In the genomic region with DNA sequence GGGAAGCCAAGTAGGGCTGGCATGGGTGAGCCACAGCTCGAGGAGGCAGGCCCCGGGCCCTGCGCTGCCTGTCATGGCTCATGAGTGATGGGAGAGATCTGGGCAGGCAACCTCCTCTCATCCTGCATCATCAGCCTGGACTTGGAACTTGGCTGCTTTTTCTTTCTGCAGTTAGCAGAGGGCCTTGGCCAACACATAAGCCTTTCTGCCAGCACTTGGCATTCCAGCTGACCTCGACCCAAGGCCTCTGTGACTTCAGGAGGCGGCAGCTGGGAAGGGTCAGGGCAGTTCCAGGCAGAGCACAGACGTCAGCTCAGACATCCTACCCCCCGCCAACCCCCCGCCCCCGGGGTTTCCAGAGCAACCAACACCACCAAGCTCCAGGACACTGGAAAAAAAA, we compare ENCODE assay signal across 11 cellular contexts. TPM values are rescaled to one million over a fixed set of nuclear protein-coding genes. Genes with fewer than 3 reads are reported as not detected.
DNase-seq lines count a peak whose midpoint lies in the region; ATAC-seq, FAIRE-seq and TF ChIP-seq lines count a peak whose summit lies in the region.
"Had no signal": no experiment of that assay in that cellular context is flagged by ENCODE, and none has a peak within 500 bp of the region (broad histone marks: within the 10 kb centered on the region; RNA-seq: fewer than 3 reads in every experiment).

No MANE protein-coding gene starts in this region.

- H3K9me2 ChIP-seq in GM23248 (ENCODE audit: insufficient read depth) = no peaks in the 10 kb centered on the region

- no peaks in the 10 kb centered on the region for H3K9me3 Mint-ChIP-seq in chondrocyte (ENCODE audit: low read depth)
- H3K9me3 Mint-ChIP-seq: GM23338 had no signal

- H4K20me1 ChIP-seq in GM23248 (ENCODE audit: insufficient read depth) = no peaks in the 10 kb centered on the region

- no peaks in the 10 kb centered on the region for H3K36me3 Mint-ChIP-seq in chondrocyte (ENCODE audit: low read depth)

- 36 to 42% methylated on average over 5 to 9 of the region's 9 CpGs for WGBS in GM23248 (ENCODE audit: low coverage in 1 of 2, low lambda C conversion rate in 2 of 2, missing lambda C conversion rate in 2 of 2), 2 experiments
- WGBS in testis, 2 donors = 68 to 79% methylated on average over 6 to 9 of the region's 9 CpGs

- intact Hi-C loops in testis (cut with DNase I; ENCODE audit: low total_unique reads) = no loop called here

- peak overlapping the region; percentile 27 for H3K27ac Mint-ChIP-seq in chondrocyte (ENCODE audit: unreplicated experiment)
- H3K27ac Mint-ChIP-seq: GM23338 had no signal

- H3K4me1 ChIP-seq in GM23248 (ENCODE audit: insufficient read depth) = peaks cover 24% of the 10 kb centered on the region
- H3K4me1 ChIP-seq in testis = peaks cover 18% of the 10 kb centered on the region

- H3K27me3 ChIP-seq in GM23248 (replicated peaks; ENCODE audit: insufficient read depth) (no peaks in the 10 kb centered on the region), testis (no peaks in the 10 kb centered on the region)

- ATAC-seq in left lobe of liver (peak; percentile 68), HG03025 (IDR thresholded peaks at IDR 0.05; ENCODE audit: low FRiP score, unreplicated experiment) (no peak)
- ATAC-seq: GM23338 had no signal

- no peaks in the 10 kb centered on the region for H3K27me3 Mint-ChIP-seq in chondrocyte (ENCODE audit: low read depth)

- H3K36me3 ChIP-seq in GM23248 (ENCODE audit: low read depth) = no peaks in the 10 kb centered on the region
- no peaks in the 10 kb centered on the region for H3K36me3 ChIP-seq in testis (ENCODE audit: low read depth, missing control alignments)

- H3K4me1 Mint-ChIP-seq in chondrocyte (ENCODE audit: low read depth) = peaks cover 33% of the 10 kb centered on the region

- H3K79me2 ChIP-seq in GM23248 (ENCODE audit: insufficient read depth) = peaks cover 68% of the 10 kb centered on the region

- no peak overlapping the region for H3K9ac ChIP-seq in GM23248

- H3K4me3 Mint-ChIP-seq in chondrocyte (ENCODE audit: unreplicated experiment) = no peak overlapping the region
- H3K4me3 Mint-ChIP-seq: GM23338 had no signal

- in situ Hi-C loops in GM23248 (cut with MboI) = loop anchor here (10.0 kb wide), 2 partner anchors 254 to 334 kb away; no protein-coding TSS in a partner anchor

- no peak overlapping the region for H2AFZ ChIP-seq in GM23248
- H2AFZ ChIP-seq: GM23338 had no signal

- FAIRE-seq in HTR-8/SVneo (lab: Jason Lieb, UNC) = no peak

- H3F3A ChIP-seq in GM23248 (ENCODE audit: insufficient read depth) = peaks cover 9% of the 10 kb centered on the region; the same call in 1 of the 2 replicates

- TF ChIP-seq POLR2A in testis (IDR thresholded peaks at IDR 0.05) = no peak

- H3K27ac ChIP-seq in GM23248 = no peak overlapping the region
- no peak overlapping the region for H3K27ac ChIP-seq in testis

- H3K9me3 ChIP-seq in GM23248 (ENCODE audit: low read depth) (no peaks in the 10 kb centered on the region), testis (no peaks in the 10 kb centered on the region)

- H3K4me3 ChIP-seq in GM23248 = no peak overlapping the region
- H3K4me3 ChIP-seq in testis = no peak overlapping the region
- H3K4me3 ChIP-seq: GM23338 had no signal

- TF ChIP-seq CTCF in chondrocyte (IDR thresholded peaks at IDR 0.05) (no peak), testis (IDR thresholded peaks at IDR 0.05) (no peak)

- H3K4me2 ChIP-seq in GM23248 (ENCODE audit: unreplicated experiment) = no peak overlapping the region
- H3K4me2 ChIP-seq: GM23338 had no signal

- DNase-seq in GM23248 = peak; percentile 57
- DNase-seq in chondrocyte (ENCODE audit: low spot score) = no peak
- DNase-seq in left lobe of liver (ENCODE audit: low spot score) = peak; percentile 54
- peak; percentile 76 for DNase-seq in testis
- no peak for DNase-seq in HTR-8/SVneo (ENCODE audit: insufficient read length, low spot score)
- no peak for DNase-seq in stimulated activated CD4-positive, alpha-beta T cell treated with anti-CD3 and anti-CD28 coated beads, Interleukin-4, amount 100 ng/mL, for 4 hours
- DNase-seq in NCI-H1930 (lab: John Stamatoyannopoulos, UW) = no peak
- DNase-seq: NCI-H510A, SW 1271 had no signal

RNA-seq across cellular contexts. Expression of gene S1PR3, which starts 7.6 kb away (rescaled TPM):
- 15.8 and 16.9 TPM in 2 replicates for total RNA-seq in GM23248 (2014; rRNA removed; shearing (Covaris generic))
- polyA plus RNA-seq in GM23248 (2016; fragmentation: Nextera tagmentation; extraction: Ambion mirVana) (11.8 and 11.9 TPM in 2 replicates), testis (ENCODE audit: insufficient read depth, low read depth, low replicate concordance) (7.0 TPM)
- total RNA-seq in chondrocyte (1.6 to 5.2 TPM (median 4.5 TPM) in 3 replicates), left lobe of liver (2.0 TPM), testis (1 to 10 TPM; 4.5 to 7.2 TPM)

Comparison
In these comparisons a context has a peak if more than half of its experiments do, and no peak if none do; other contexts are left out.
1. DNase-seq: peak in GM23248 (single experiment), left lobe of liver (single experiment) and testis (single experiment); none in chondrocyte (single experiment), HTR-8/SVneo (single experiment), stimulated activated CD4-positive, alpha-beta T cell treated with anti-CD3 and anti-CD28 coated beads, Interleukin-4, amount 100 ng/mL, for 4 hours (0 of 2) and NCI-H1930 (0 of 2).